In genomic region chr12:68765696-68766095, GRCh38 we compare ENCODE assay signal across 11 cellular contexts.
"Had no signal": no experiment of that assay in that cellular context is flagged by ENCODE, and none has a peak within 500 bp of the region (broad histone marks: within the 10 kb centered on the region; RNA-seq: fewer than 3 reads in every experiment).

No MANE protein-coding gene starts in this region.

- H3K4me2 ChIP-seq: GM23338 had no signal

- FAIRE-seq: H1, H54 had no signal

- H3K27ac Mint-ChIP-seq: GM23338, H9, HFFc6 had no signal

- H2AFZ ChIP-seq: GM23248, GM23338 had no signal

- H3K9me3 Mint-ChIP-seq: GM23338, H9, HFFc6 had no signal

- H3K4me3 Mint-ChIP-seq: GM23338, H9, HFFc6 had no signal

- DNase-seq: GM23248, GOT3, H7, H9, HCEC 1CT, HFFc6 had no signal

- H3K27ac ChIP-seq: GM23248 had no signal

- H3K9me3 ChIP-seq: HAP-1 had no signal

- H3K4me3 ChIP-seq: GM23248, GM23338, HAP-1 had no signal

- H3K4me1 ChIP-seq: HAP-1 had no signal

- ATAC-seq: GM23338, HCT116 had no signal
